In genomic region chr12:59811991-59812390, GRCh38 we compare ENCODE assay signal across 16 cellular contexts.
DNase-seq lines count a peak whose midpoint lies in the region; ATAC-seq, FAIRE-seq and TF ChIP-seq lines count a peak whose summit lies in the region.
"Had no signal": no experiment of that assay in that cellular context is flagged by ENCODE, and none has a peak within 500 bp of the region (broad histone marks: within the 10 kb centered on the region; RNA-seq: fewer than 3 reads in every experiment).

No MANE protein-coding gene starts in this region.

- H3K36me3 Mint-ChIP-seq in GM23338 (ENCODE audit: low read depth) (no peaks in the 10 kb centered on the region), neural progenitor cell (no peaks in the 10 kb centered on the region)
- H3K36me3 Mint-ChIP-seq: CD14-positive monocyte; CD4-positive, alpha-beta memory T cell had no signal

- H3K27me3 Mint-ChIP-seq in GM23338 (ENCODE audit: insufficient read depth, low read depth, poor library complexity), result no peaks in the 10 kb centered on the region
- no peaks in the 10 kb centered on the region for H3K27me3 Mint-ChIP-seq in neural progenitor cell (ENCODE audit: insufficient read depth, low read depth)

- H3K9me3 ChIP-seq in kidney (ENCODE audit: control insufficient read depth in 1 of 2, low read length in 2 of 2) (no peaks in the 10 kb centered on the region), neural progenitor cell (ENCODE audit: low read depth) (no peaks in the 10 kb centered on the region), Peyer's patch (no peaks in the 10 kb centered on the region)
- H3K9me3 ChIP-seq: BLaER1, HAP-1 had no signal

- no peaks in the 10 kb centered on the region for H3K27me3 ChIP-seq in GM23338 (ENCODE audit: insufficient read depth)
- H3K27me3 ChIP-seq in neural progenitor cell, result no peaks in the 10 kb centered on the region
- no peaks in the 10 kb centered on the region for H3K27me3 ChIP-seq in Peyer's patch
- H3K27me3 ChIP-seq: BLaER1 had no signal

- H2AFZ ChIP-seq in GM23338 (0 out of 2 replicates have a peak overlapping the region, but pooled peaks have one; percentile 35), neural progenitor cell (replicated peaks) (peak overlapping the region; percentile 59)

- no peak overlapping the region for H3K4me2 ChIP-seq in GM23338
- H3K4me2 ChIP-seq in neural progenitor cell, result no peak overlapping the region
- H3K4me2 ChIP-seq: BLaER1 had no signal

- H3K4me3 Mint-ChIP-seq in GM23338 (no peak overlapping the region), neural progenitor cell (no peak overlapping the region)
- H3K4me3 Mint-ChIP-seq: CD14-positive monocyte; CD4-positive, alpha-beta memory T cell had no signal

- H3K27ac Mint-ChIP-seq in GM23338, result no peak overlapping the region
- H3K27ac Mint-ChIP-seq in neural progenitor cell, result no peak overlapping the region
- H3K27ac Mint-ChIP-seq: CD4-positive, alpha-beta memory T cell had no signal

- H3K4me1 Mint-ChIP-seq in GM23338, result no peaks in the 10 kb centered on the region
- H3K4me1 Mint-ChIP-seq in neural progenitor cell, result no peaks in the 10 kb centered on the region
- H3K4me1 Mint-ChIP-seq: CD14-positive monocyte; CD4-positive, alpha-beta memory T cell had no signal

- H3F3A ChIP-seq in GM23338 (replicated peaks; ENCODE audit: low read depth), result no peaks in the 10 kb centered on the region
- H3F3A ChIP-seq in neural progenitor cell (ENCODE audit: low read depth), result no peaks in the 10 kb centered on the region

- H3K9me3 Mint-ChIP-seq in GM23338, result peaks cover 2% of the 10 kb centered on the region; the same call in 2 of the 3 replicates
- no peaks in the 10 kb centered on the region for H3K9me3 Mint-ChIP-seq in neural progenitor cell

- no peak for TF ChIP-seq CTCF in GM23338 (conservative IDR thresholded peaks at IDR 0.05; ENCODE audit: low read depth in 2 of 2)
- no peak for TF ChIP-seq CTCF in kidney (IDR thresholded peaks at IDR 0.05; ENCODE audit: borderline replicate concordance, extremely low read depth, insufficient read depth)
- TF ChIP-seq CTCF in neural progenitor cell (IDR thresholded peaks at IDR 0.05), result no peak
- TF ChIP-seq CTCF in Peyer's patch (IDR thresholded peaks at IDR 0.05), result no peak
- TF ChIP-seq CTCF in GM20000 (IDR thresholded peaks at IDR 0.05; ENCODE audit: extremely low read depth, missing control alignments), result no peak

- H3K27ac ChIP-seq in GM23338 (ENCODE audit: low read depth) (no peak overlapping the region), kidney (ENCODE audit: low read depth in 2 of 2, low read length in 2 of 2) (no peak overlapping the region), neural progenitor cell (no peak overlapping the region), Peyer's patch (no peak overlapping the region)
- H3K27ac ChIP-seq: BLaER1 had no signal

- intact Hi-C loops in kidney (cut with DNase I), result no loop called here

- H4K20me1 ChIP-seq in GM23338 (replicated peaks; ENCODE audit: insufficient read depth) (no peaks in the 10 kb centered on the region), neural progenitor cell (ENCODE audit: low read depth) (no peaks in the 10 kb centered on the region)
- H4K20me1 ChIP-seq: BLaER1 had no signal

- no peaks in the 10 kb centered on the region for H3K9me2 ChIP-seq in GM23338 (ENCODE audit: insufficient read depth)

- TF ChIP-seq POLR2A in Peyer's patch (IDR thresholded peaks at IDR 0.05), result no peak

- H3K36me3 ChIP-seq in GM23338 (ENCODE audit: insufficient read depth) (no peaks in the 10 kb centered on the region), kidney (ENCODE audit: control insufficient read depth in 1 of 2, insufficient read depth in 2 of 2, low read length in 2 of 2) (no peaks in the 10 kb centered on the region), neural progenitor cell (no peaks in the 10 kb centered on the region), Peyer's patch (no peaks in the 10 kb centered on the region)
- H3K36me3 ChIP-seq: BLaER1, HAP-1 had no signal

- DNase-seq in GM23338 (ENCODE audit: low spot score) (no peak), kidney (peak; percentile 45), neural progenitor cell (ENCODE audit: low spot score) (no peak), Peyer's patch (no peak), GM20000 (ENCODE audit: low spot score) (no peak)
- DNase-seq: AML-193; CD4-positive, alpha-beta memory T cell; DMS79 treated with DMSO at 0.1 percent for 48 hours; GOT3; KG1 had no signal

- H3K79me2 ChIP-seq in GM23338 (replicated peaks; ENCODE audit: insufficient read depth) (no peaks in the 10 kb centered on the region), neural progenitor cell (ENCODE audit: low read depth) (no peaks in the 10 kb centered on the region)

- H3K4me3 ChIP-seq in GM23338, result no peak overlapping the region
- H3K4me3 ChIP-seq in kidney (ENCODE audit: low read length in 2 of 2), result no peak overlapping the region
- no peak overlapping the region for H3K4me3 ChIP-seq in neural progenitor cell
- H3K4me3 ChIP-seq in Peyer's patch, result no peak overlapping the region
- H3K4me3 ChIP-seq: BLaER1, GM12878, HAP-1 had no signal

- no peaks in the 10 kb centered on the region for H3K4me1 ChIP-seq in GM23338 (ENCODE audit: insufficient read depth)
- H3K4me1 ChIP-seq in kidney (ENCODE audit: control insufficient read depth in 1 of 2, insufficient read depth in 1 of 2, low read depth in 1 of 2, low read length in 2 of 2), result no peaks in the 10 kb centered on the region
- H3K4me1 ChIP-seq in neural progenitor cell, result no peaks in the 10 kb centered on the region
- no peaks in the 10 kb centered on the region for H3K4me1 ChIP-seq in Peyer's patch
- H3K4me1 ChIP-seq: BLaER1, HAP-1 had no signal

- ATAC-seq in GM23338, result no peak
- ATAC-seq in HG03432 (IDR thresholded peaks at IDR 0.05; ENCODE audit: unreplicated experiment), result no peak
- ATAC-seq: GM12878 had no signal

- no peak for FAIRE-seq in kidney (lab: Jason Lieb, UNC)
- FAIRE-seq: A204.1, GM12878 had no signal

- H3K9ac ChIP-seq in kidney (ENCODE audit: low read length in 2 of 2) (no peak overlapping the region), neural progenitor cell (no peak overlapping the region)
- H3K9ac ChIP-seq: BLaER1 had no signal

TF ChIP-seq in GM23338, 12 proteins besides CTCF, POLR2A, EP300 and RAD21 (continues in another document):
- TF ChIP-seq JUNB (IDR thresholded peaks at IDR 0.05; ENCODE audit: unreplicated experiment) (no peak), REST (IDR thresholded peaks at IDR 0.05; ENCODE audit: unreplicated experiment) (no peak), ZNF114 (CRISPR knock-in tag; IDR thresholded peaks at IDR 0.05) (no peak), EZH2 (IDR thresholded peaks at IDR 0.05; ENCODE audit: low read depth, unreplicated experiment) (no peak), ETS1 (IDR thresholded peaks at IDR 0.05) (no peak), EZH2phosphoT487 (IDR thresholded peaks at IDR 0.05; ENCODE audit: unreplicated experiment) (no peak), ZNF331 (CRISPR knock-in tag; IDR thresholded peaks at IDR 0.05; ENCODE audit: low read depth) (no peak)
